Comparison of ENCODE assay signal across 14 cellular contexts in genomic region chr1:36253463-36253862, GRCh38. TPM values are rescaled to one million over a fixed set of nuclear protein-coding genes. Genes with fewer than 3 reads are reported as not detected.
DNase-seq lines count a peak whose midpoint lies in the region; ATAC-seq and TF ChIP-seq lines count a peak whose summit lies in the region.
"Had no signal": no experiment of that assay in that cellular context is flagged by ENCODE, and none has a peak within 500 bp of the region (broad histone marks: within the 10 kb centered on the region; RNA-seq: fewer than 3 reads in every experiment).

No MANE protein-coding gene starts in this region.

- peaks cover 5% of the 10 kb centered on the region for H3K36me3 ChIP-seq in CD8-positive, alpha-beta T cell (ENCODE audit: insufficient read depth, low read length)

- DNase-seq in CD8-positive, alpha-beta T cell = no peak
- DNase-seq in amniotic epithelial cell (ENCODE audit: low read depth) (peak; percentile 81), immature natural killer cell (no peak), SHP77 treated with DMSO at 0.1 percent for 48 hours (lab: John Stamatoyannopoulos, UW) (no peak), NCI-H1417 treated with DMSO at 0.1 percent for 48 hours (lab: John Stamatoyannopoulos, UW) (no peak)
- DNase-seq: CD4-positive, CD25-positive, alpha-beta regulatory T cell; midbrain; NCI-H2171 had no signal

- intact Hi-C loops in CD8-positive, alpha-beta T cell (cut with DNase I, micrococcal nuclease) = no loop called here

- H3K27ac ChIP-seq in 22Rv1 = peak overlapping the region; percentile 57
- no peak overlapping the region for H3K27ac ChIP-seq in CD8-positive, alpha-beta T cell (ENCODE audit: low read depth, low read length)
- H3K27ac ChIP-seq: KMS-11 had no signal

- peak overlapping the region; percentile 64 for H3K27ac Mint-ChIP-seq in CD8-positive, alpha-beta T cell
- H3K27ac Mint-ChIP-seq in immature natural killer cell = peak overlapping the region in 5 of 6 donors; percentile 28 to 66 (median 43)
- H3K27ac Mint-ChIP-seq: stimulated activated naive CD8-positive, alpha-beta T cell treated with anti-CD3 and anti-CD28 coated beads, Interleukin-15, Interleukin-2, amounts not matched to agents 100 ng/mL and 50 ng/mL, for 24 hours; T-helper 1 cell treated with Interleukin-12 subunit alpha and Interleukin-12 subunit beta and Interleukin-4 antibody, amounts not matched to agents 30 μg/mL and 1 μg/mL, for 36 hours had no signal

- H3K4me1 Mint-ChIP-seq in CD8-positive, alpha-beta T cell (ENCODE audit: low read depth) = peaks cover 72% of the 10 kb centered on the region
- peaks cover 60 to 84% of the 10 kb centered on the region in 2 donors for H3K4me1 Mint-ChIP-seq in immature natural killer cell

- POLR2A ChIA-PET in CD8-positive, alpha-beta T cell (lab: Charles Lee) = interaction anchor here (0.6 kb wide), 1 partner anchor 80 kb away, joined by 3 read pairs; no protein-coding TSS in a partner anchor

- no peaks in the 10 kb centered on the region for H3K9me3 ChIP-seq in CD8-positive, alpha-beta T cell (ENCODE audit: low read length)

- H3K4me1 ChIP-seq in CD8-positive, alpha-beta T cell (ENCODE audit: insufficient read depth, low read length) = peaks cover 27% of the 10 kb centered on the region

- H3K27me3 ChIP-seq in CD8-positive, alpha-beta T cell (ENCODE audit: insufficient read depth, low read length) = no peaks in the 10 kb centered on the region

- CTCF ChIA-PET in CD8-positive, alpha-beta T cell (lab: Charles Lee) = interaction anchor here (0.5 kb wide), 1 partner anchor 23 kb away, joined by 3 read pairs; no protein-coding TSS in a partner anchor

- H3K36me3 Mint-ChIP-seq in CD8-positive, alpha-beta T cell = peaks cover 50% of the 10 kb centered on the region
- peaks cover 0 to 12% (median 3%) of the 10 kb centered on the region in 3 donors for H3K36me3 Mint-ChIP-seq in immature natural killer cell

- ATAC-seq in CD8-positive, alpha-beta T cell = no peak
- ATAC-seq in HG02610 (IDR thresholded peaks at IDR 0.05; ENCODE audit: unreplicated experiment) (no peak), HG02763 (IDR thresholded peaks at IDR 0.05; ENCODE audit: unreplicated experiment) (no peak)

- no peak overlapping the region for H3K4me3 ChIP-seq in CD8-positive, alpha-beta T cell (ENCODE audit: low read depth, low read length)

- no peaks in the 10 kb centered on the region for H3K27me3 Mint-ChIP-seq in CD8-positive, alpha-beta T cell (ENCODE audit: low read depth)
- H3K27me3 Mint-ChIP-seq in immature natural killer cell (ENCODE audit: low read depth in 3 of 3) = peaks cover 0 to 4% (median 0%) of the 10 kb centered on the region in 3 donors
- H3K27me3 Mint-ChIP-seq: CD4-positive, CD25-positive, alpha-beta regulatory T cell; stimulated activated naive CD8-positive, alpha-beta T cell treated with anti-CD3 and anti-CD28 coated beads, Interleukin-15, Interleukin-2, amounts not matched to agents 100 ng/mL and 50 ng/mL, for 24 hours had no signal

- no peak for TF ChIP-seq CTCF in 22Rv1 (IDR thresholded peaks at IDR 0.05)
- TF ChIP-seq CTCF in CD8-positive, alpha-beta T cell (IDR thresholded peaks at IDR 0.05) = no peak

- H3K9me3 Mint-ChIP-seq in CD8-positive, alpha-beta T cell = no peaks in the 10 kb centered on the region
- no peaks in the 10 kb centered on the region for H3K9me3 Mint-ChIP-seq in immature natural killer cell
- H3K9me3 Mint-ChIP-seq: CD4-positive, CD25-positive, alpha-beta regulatory T cell; stimulated activated naive CD8-positive, alpha-beta T cell treated with anti-CD3 and anti-CD28 coated beads, Interleukin-15, Interleukin-2, amounts not matched to agents 100 ng/mL and 50 ng/mL, for 24 hours; T-helper 1 cell treated with Interleukin-12 subunit alpha and Interleukin-12 subunit beta and Interleukin-4 antibody, amounts not matched to agents 30 μg/mL and 1 μg/mL, for 36 hours had no signal

- no peak overlapping the region for H3K4me3 Mint-ChIP-seq in CD8-positive, alpha-beta T cell
- H3K4me3 Mint-ChIP-seq in immature natural killer cell = no peak overlapping the region
- H3K4me3 Mint-ChIP-seq: stimulated activated naive CD8-positive, alpha-beta T cell treated with anti-CD3 and anti-CD28 coated beads, Interleukin-15, Interleukin-2, amounts not matched to agents 100 ng/mL and 50 ng/mL, for 24 hours; T-helper 1 cell treated with Interleukin-12 subunit alpha and Interleukin-12 subunit beta and Interleukin-4 antibody, amounts not matched to agents 30 μg/mL and 1 μg/mL, for 36 hours had no signal

RNA-seq across cellular contexts. Expression of gene THRAP3, which starts 29.2 kb away (rescaled TPM):
- total RNA-seq in CD8-positive, alpha-beta T cell = 10 to 100 TPM; 83.2 to 88.4 TPM
- polyA plus RNA-seq in immature natural killer cell = 100 to 1,000 TPM in 1 of 3 donors, 10 to 100 TPM in 2; 61.6 to 103 (median 70.7) TPM

RNA-seq across cellular contexts. Expression of gene SH3D21, which starts 52.7 kb away (rescaled TPM):
- 1 to 10 TPM; 2.1 to 2.2 TPM for total RNA-seq in CD8-positive, alpha-beta T cell
- polyA plus RNA-seq in immature natural killer cell = under 1 TPM in 2 of 3 donors, not detected in 1; 0.26 to 0.96 TPM
